ENCODE assay signal across 8 cellular contexts in genomic region chr1:212070720-212071302, GRCh38. TPM values are rescaled to one million over a fixed set of nuclear protein-coding genes. Genes with fewer than 3 reads are reported as not detected.
DNase-seq lines count a peak whose midpoint lies in the region; ATAC-seq and TF ChIP-seq lines count a peak whose summit lies in the region.

No MANE protein-coding gene starts in this region.

- no peaks in the 10 kb centered on the region for H3K9me3 Mint-ChIP-seq in activated T-cell treated with anti-CD3 and anti-CD28 coated beads, Interleukin-2, amount 50 U/mL, for 72 hours

- TF ChIP-seq CTCF in colonic mucosa (IDR thresholded peaks at IDR 0.05) (peak; percentile 67), lung (IDR thresholded peaks at IDR 0.05; ENCODE audit: control extremely low read depth, extremely low read depth) (peak; percentile 80)

- H3K36me3 ChIP-seq in colonic mucosa (no peaks in the 10 kb centered on the region), lung (ENCODE audit: control insufficient read depth in 2 of 2, insufficient read depth in 2 of 2, low read length in 2 of 2) (no peaks in the 10 kb centered on the region)

- H3K27me3 ChIP-seq in colonic mucosa (no peaks in the 10 kb centered on the region), lung (ENCODE audit: control insufficient read depth, insufficient read depth) (no peaks in the 10 kb centered on the region)

- no peaks in the 10 kb centered on the region for H3K4me1 Mint-ChIP-seq in activated T-cell treated with anti-CD3 and anti-CD28 coated beads, Interleukin-2, amount 50 U/mL, for 72 hours (ENCODE audit: low read depth)

- H3K9ac ChIP-seq in colonic mucosa (ENCODE audit: low read depth in 2 of 2, low read length in 2 of 2), result no peak overlapping the region

- H3K9me3 ChIP-seq in colonic mucosa (no peaks in the 10 kb centered on the region), lung (ENCODE audit: control insufficient read depth in 2 of 2, insufficient read depth in 1 of 2, low read length in 1 of 2) (no peaks in the 10 kb centered on the region)

- no peak overlapping the region for H3K4me3 Mint-ChIP-seq in activated T-cell treated with anti-CD3 and anti-CD28 coated beads, Interleukin-2, amount 50 U/mL, for 72 hours

- intact Hi-C loops in Right ventricle myocardium inferior (cut with DNase I), result loop anchor here (2.0 kb wide), 3 partner anchors 220 to 386 kb away; no protein-coding TSS in a partner anchor
- intact Hi-C loops in cardiac septum (cut with DNase I), result loop anchor here (2.0 to 5.0 kb wide), 3 partner anchors 36 to 296 kb away; no protein-coding TSS in a partner anchor
- intact Hi-C loops in colonic mucosa (cut with DNase I), result loop anchor here (5.0 kb wide), 2 partner anchors 221 to 296 kb away; no protein-coding TSS in a partner anchor

- H3K27ac Mint-ChIP-seq in activated T-cell treated with anti-CD3 and anti-CD28 coated beads, Interleukin-2, amount 50 U/mL, for 72 hours, result no peak overlapping the region

- no peaks in the 10 kb centered on the region for H3K4me1 ChIP-seq in colonic mucosa
- peaks cover 0 to 6% of the 10 kb centered on the region in 2 donors for H3K4me1 ChIP-seq in lung (ENCODE audit: control insufficient read depth in 2 of 2, insufficient read depth in 2 of 2, low read length in 2 of 2)

- H3K4me3 ChIP-seq in colonic mucosa, result no peak overlapping the region
- H3K4me3 ChIP-seq in lung, result no peak overlapping the region

- no peak for DNase-seq in Right ventricle myocardium inferior (ENCODE audit: missing footprints)
- DNase-seq in cardiac septum (ENCODE audit: low spot score), result no peak
- peak; percentile 48 for DNase-seq in NCI-H69 (lab: John Stamatoyannopoulos, UW)
- DNase-seq in colonic mucosa, result no peak
- DNase-seq in lung (ENCODE audit: low spot score), result no peak
- DNase-seq in activated T-cell treated with anti-CD3 and anti-CD28 coated beads, Interleukin-2, amount 50 U/mL, for 72 hours, result no peak

- H3K27me3 Mint-ChIP-seq in activated T-cell treated with anti-CD3 and anti-CD28 coated beads, Interleukin-2, amount 50 U/mL, for 72 hours (ENCODE audit: low read depth), result no peaks in the 10 kb centered on the region

- H3K36me3 Mint-ChIP-seq in activated T-cell treated with anti-CD3 and anti-CD28 coated beads, Interleukin-2, amount 50 U/mL, for 72 hours (ENCODE audit: insufficient read depth in 2 of 2), result peaks cover 11 to 43% of the 10 kb centered on the region in 2 donors

- no peak overlapping the region for H3K27ac ChIP-seq in colonic mucosa
- H3K27ac ChIP-seq in lung (ENCODE audit: low read depth in 1 of 2, low read length in 1 of 2), result no peak overlapping the region

- ATAC-seq in Right ventricle myocardium inferior, result peak; percentile 54
- no peak for ATAC-seq in lung (ENCODE audit: insufficient read depth, low FRiP score)
- no peak for ATAC-seq in HG02623 (IDR thresholded peaks at IDR 0.05; ENCODE audit: unreplicated experiment)
- no peak for ATAC-seq in HG02678 (IDR thresholded peaks at IDR 0.05; ENCODE audit: unreplicated experiment)
- ATAC-seq in activated T-cell treated with anti-CD3 and anti-CD28 coated beads, Interleukin-2, amount 50 U/mL, for 72 hours (replicated peaks in 1 of 2), result no peak

RNA-seq across cellular contexts. Expression of gene DTL, which starts 35.3 kb away (rescaled TPM):
- 1.3 TPM for total RNA-seq in Right ventricle myocardium inferior
- 0.48 TPM for total RNA-seq in cardiac septum
- total RNA-seq in colonic mucosa, result 10 to 100 TPM in 1 of 2 donors, 1 to 10 TPM in 1; 5.2 to 19.9 TPM
- total RNA-seq in lung, result 10 to 100 TPM in 1 of 2 donors, 1 to 10 TPM in 1; 5.1 to 27.8 TPM
- polyA plus RNA-seq in lung, result 1 to 10 TPM; 1.1 to 1.7 TPM
- 10 to 100 TPM; 54.9 to 65.4 TPM for total RNA-seq in activated T-cell treated with anti-CD3 and anti-CD28 coated beads, Interleukin-2, amount 50 U/mL, for 72 hours

RNA-seq across cellular contexts. Expression of gene INTS7, which starts 35.5 kb away (rescaled TPM):
- total RNA-seq in Right ventricle myocardium inferior (9.6 TPM), cardiac septum (8.4 TPM), colonic mucosa (10 to 100 TPM; 11.0 to 18.5 TPM), lung (10 to 100 TPM; 15.7 to 18.9 TPM)
- polyA plus RNA-seq in lung, result 1 to 10 TPM; 6.4 to 8.0 TPM
- 10 to 100 TPM; 19.2 to 20.9 TPM for total RNA-seq in activated T-cell treated with anti-CD3 and anti-CD28 coated beads, Interleukin-2, amount 50 U/mL, for 72 hours
